1 cellular context compared by ENCODE assay signal in the genomic region with DNA sequence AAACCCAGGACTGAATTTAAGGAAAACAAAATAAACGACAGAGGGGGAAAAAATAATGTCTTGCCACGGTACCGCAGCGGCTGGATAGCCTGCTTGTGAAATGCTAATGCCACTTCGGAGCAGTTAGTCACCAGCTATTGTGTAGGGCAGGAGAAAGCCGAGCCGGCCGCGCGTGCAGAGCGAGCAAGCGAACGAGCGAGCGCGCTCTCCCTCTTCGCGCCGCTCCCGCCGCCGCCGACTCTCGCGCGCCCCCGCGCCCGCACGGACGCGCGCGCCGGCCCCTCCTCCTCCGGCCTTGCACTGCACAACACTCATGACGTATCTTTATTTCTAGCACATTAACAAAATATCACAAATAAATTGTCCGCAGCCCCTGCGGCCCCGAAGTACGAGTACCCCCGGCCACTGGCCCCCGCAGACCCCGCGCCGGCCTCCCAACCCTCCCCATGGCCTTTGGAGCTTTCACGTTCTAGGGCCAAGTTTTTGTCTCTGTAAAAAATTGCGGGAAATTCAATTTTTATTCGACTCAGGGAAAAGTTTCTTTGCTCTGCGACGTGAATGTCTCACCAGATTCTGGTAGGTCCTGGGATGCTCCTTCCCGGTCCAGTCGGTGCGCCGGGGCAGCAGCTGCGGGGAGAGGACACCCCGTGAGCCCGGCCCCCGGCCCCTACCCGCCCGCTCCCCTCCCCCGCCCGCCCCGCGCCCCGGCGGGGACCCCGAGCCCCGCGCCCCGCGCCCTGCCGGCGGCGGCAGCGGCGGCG.
TF ChIP-seq lines count a peak whose summit lies in the region.

No MANE protein-coding gene starts in this region.

TF ChIP-seq in GM12878, 131 proteins besides CTCF, POLR2A, EP300 and RAD21 (continued from another document and continues in another):
- TF ChIP-seq KLF5 (IDR thresholded peaks at IDR 0.05; ENCODE audit: partially characterized antibody) (no peak), ZNF207 (IDR thresholded peaks at IDR 0.05; ENCODE audit: borderline replicate concordance) (peak; percentile 63; the same call in 1 of the 2 replicates), BCL11A (IDR thresholded peaks at IDR 0.05; ENCODE audit: low read depth, low read length) (no peak), EGR1 (IDR thresholded peaks at IDR 0.05; ENCODE audit: borderline replicate concordance in 1 of 2, low read depth in 2 of 2, low read length in 2 of 2) (0 out of 3 replicates have a peak, but pooled peaks of 1 of the 2 experiments have one; percentile 40), SREBF1 (IDR thresholded peaks at IDR 0.05; ENCODE audit: low read length) (no peak), ATF2 (IDR thresholded peaks at IDR 0.05; ENCODE audit: low read length) (no peak), ZNF622 (IDR thresholded peaks at IDR 0.05) (no peak), YY1 (IDR thresholded peaks at IDR 0.05; ENCODE audit: low read depth, low read length) (peak; percentile 33; the same call in 1 of the 2 replicates), BMI1 (IDR thresholded peaks at IDR 0.05; ENCODE audit: borderline replicate concordance) (no peak), TBL1XR1 (IDR thresholded peaks at IDR 0.05; ENCODE audit: low read depth, low read length) (no peak), SMARCA5 (IDR thresholded peaks at IDR 0.05) (peak; percentile 61; the same call in 1 of the 2 replicates), IKZF2 (IDR thresholded peaks at IDR 0.05) (no peak), NBN (IDR thresholded peaks at IDR 0.05) (no peak), SPI1 (IDR thresholded peaks at IDR 0.05; ENCODE audit: borderline replicate concordance, insufficient read depth, low read depth, low read length) (no peak), SMC3 (IDR thresholded peaks at IDR 0.05; ENCODE audit: borderline replicate concordance, low read length) (no peak), CBFB (IDR thresholded peaks at IDR 0.05; ENCODE audit: low read depth) (no peak), POU2F2 (IDR thresholded peaks at IDR 0.05; ENCODE audit: borderline replicate concordance, low read depth, low read length) (peak; percentile 26; the same call in 1 of the 3 replicates), BHLHE40 (IDR thresholded peaks at IDR 0.05; ENCODE audit: borderline replicate concordance in 1 of 2, low read depth in 2 of 2, low read length in 1 of 2) (peak; percentile 67 to 86; a peak in 2 of 4 replicates), E4F1 (IDR thresholded peaks at IDR 0.05; ENCODE audit: borderline replicate concordance, partially characterized antibody) (no peak), RFX5 (IDR thresholded peaks at IDR 0.05; ENCODE audit: low read depth, low read length) (no peak), IRF4 (IDR thresholded peaks at IDR 0.05; ENCODE audit: low read depth, low read length) (no peak), SMAD5 (IDR thresholded peaks at IDR 0.05; ENCODE audit: low read depth) (no peak), SIN3A (IDR thresholded peaks at IDR 0.05; ENCODE audit: low read depth, low read length) (no peak), EED (IDR thresholded peaks at IDR 0.05; ENCODE audit: low read depth) (no peak), RB1 (IDR thresholded peaks at IDR 0.05; ENCODE audit: borderline replicate concordance) (peak; percentile 78; the same call in 1 of the 2 replicates), YBX1 (IDR thresholded peaks at IDR 0.05) (no peak), ESRRA (IDR thresholded peaks at IDR 0.05; ENCODE audit: low read length) (no peak), ZBTB40 (IDR thresholded peaks at IDR 0.05; ENCODE audit: borderline replicate concordance) (no peak), RELB (IDR thresholded peaks at IDR 0.05; ENCODE audit: low read depth) (no peak), CREM (IDR thresholded peaks at IDR 0.05; ENCODE audit: low read depth) (peak; percentile 50; the same call in 1 of the 2 replicates), HDAC6 (IDR thresholded peaks at IDR 0.05; ENCODE audit: unreplicated experiment) (no peak), TCF7 (IDR thresholded peaks at IDR 0.05; ENCODE audit: borderline replicate concordance) (no peak), PRDM15 (CRISPR knock-in tag; IDR thresholded peaks at IDR 0.05) (no peak), HDAC2 (IDR thresholded peaks at IDR 0.05) (no peak), MTA3 (IDR thresholded peaks at IDR 0.05; ENCODE audit: borderline replicate concordance, low read length) (no peak), NFIC (IDR thresholded peaks at IDR 0.05; ENCODE audit: low read depth, low read length) (no peak), FOXM1 (IDR thresholded peaks at IDR 0.05; ENCODE audit: low read depth, low read length) (no peak), SIX5 (IDR thresholded peaks at IDR 0.05; ENCODE audit: low read depth, low read length, severe bottlenecking) (no peak), ZZZ3 (IDR thresholded peaks at IDR 0.05; ENCODE audit: control insufficient read depth, insufficient read length, low read depth) (no peak)
- TF ChIP-seq, protein P1, sequence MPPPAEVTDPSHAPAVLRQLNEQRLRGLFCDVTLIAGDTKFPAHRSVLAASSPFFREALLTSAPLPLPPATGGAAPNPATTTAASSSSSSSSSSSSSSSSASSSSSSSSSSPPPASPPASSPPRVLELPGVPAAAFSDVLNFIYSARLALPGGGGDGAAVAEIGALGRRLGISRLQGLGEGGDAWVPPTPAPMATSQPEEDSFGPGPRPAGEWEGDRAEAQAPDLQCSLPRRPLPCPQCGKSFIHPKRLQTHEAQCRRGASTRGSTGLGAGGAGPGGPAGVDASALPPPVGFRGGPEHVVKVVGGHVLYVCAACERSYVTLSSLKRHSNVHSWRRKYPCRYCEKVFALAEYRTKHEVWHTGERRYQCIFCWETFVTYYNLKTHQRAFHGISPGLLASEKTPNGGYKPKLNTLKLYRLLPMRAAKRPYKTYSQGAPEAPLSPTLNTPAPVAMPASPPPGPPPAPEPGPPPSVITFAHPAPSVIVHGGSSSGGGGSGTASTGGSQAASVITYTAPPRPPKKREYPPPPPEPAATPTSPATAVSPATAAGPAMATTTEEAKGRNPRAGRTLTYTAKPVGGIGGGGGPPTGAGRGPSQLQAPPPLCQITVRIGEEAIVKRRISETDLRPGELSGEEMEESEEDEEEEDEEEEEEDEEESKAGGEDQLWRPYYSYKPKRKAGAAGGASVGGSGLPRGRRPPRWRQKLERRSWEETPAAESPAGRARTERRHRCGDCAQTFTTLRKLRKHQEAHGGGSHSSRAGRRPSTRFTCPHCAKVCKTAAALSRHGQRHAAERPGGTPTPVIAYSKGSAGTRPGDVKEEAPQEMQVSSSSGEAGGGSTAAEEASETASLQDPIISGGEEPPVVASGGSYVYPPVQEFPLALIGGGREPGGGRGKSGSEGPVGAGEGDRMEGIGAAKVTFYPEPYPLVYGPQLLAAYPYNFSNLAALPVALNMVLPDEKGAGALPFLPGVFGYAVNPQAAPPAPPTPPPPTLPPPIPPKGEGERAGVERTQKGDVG (CRISPR knock-in tag; IDR thresholded peaks at IDR 0.05) = no peak
- TF ChIP-seq, protein P2, sequence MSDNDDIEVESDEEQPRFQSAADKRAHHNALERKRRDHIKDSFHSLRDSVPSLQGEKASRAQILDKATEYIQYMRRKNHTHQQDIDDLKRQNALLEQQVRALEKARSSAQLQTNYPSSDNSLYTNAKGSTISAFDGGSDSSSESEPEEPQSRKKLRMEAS (IDR thresholded peaks at IDR 0.05; ENCODE audit: low read depth, low read length) = no peak; the same call in 1 of the 2 replicates
- TF ChIP-seq, protein P3, sequence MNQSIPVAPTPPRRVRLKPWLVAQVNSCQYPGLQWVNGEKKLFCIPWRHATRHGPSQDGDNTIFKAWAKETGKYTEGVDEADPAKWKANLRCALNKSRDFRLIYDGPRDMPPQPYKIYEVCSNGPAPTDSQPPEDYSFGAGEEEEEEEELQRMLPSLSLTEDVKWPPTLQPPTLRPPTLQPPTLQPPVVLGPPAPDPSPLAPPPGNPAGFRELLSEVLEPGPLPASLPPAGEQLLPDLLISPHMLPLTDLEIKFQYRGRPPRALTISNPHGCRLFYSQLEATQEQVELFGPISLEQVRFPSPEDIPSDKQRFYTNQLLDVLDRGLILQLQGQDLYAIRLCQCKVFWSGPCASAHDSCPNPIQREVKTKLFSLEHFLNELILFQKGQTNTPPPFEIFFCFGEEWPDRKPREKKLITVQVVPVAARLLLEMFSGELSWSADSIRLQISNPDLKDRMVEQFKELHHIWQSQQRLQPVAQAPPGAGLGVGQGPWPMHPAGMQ (IDR thresholded peaks at IDR 0.05; ENCODE audit: borderline replicate concordance) = no peak
